In the genomic region with DNA sequence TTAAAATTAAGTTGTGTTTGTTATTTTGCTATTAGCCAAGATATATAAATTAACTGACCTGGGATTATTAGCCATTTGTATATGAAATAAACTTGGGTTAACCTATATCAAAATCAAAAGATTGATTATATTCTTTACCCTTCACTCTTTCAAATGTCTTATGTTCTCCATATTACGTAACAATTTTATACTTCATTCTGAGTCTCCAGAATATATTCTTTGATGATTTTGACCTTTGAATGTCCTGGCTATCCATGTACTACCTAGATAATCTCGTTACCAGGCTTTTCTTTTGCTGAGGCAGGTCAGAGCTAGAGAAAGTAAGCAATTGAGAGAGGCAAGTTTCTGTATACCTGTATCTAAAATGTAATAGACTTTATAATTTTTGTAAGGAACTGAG, we compare ENCODE assay signal across 24 cellular contexts. TPM values are rescaled to one million over a fixed set of nuclear protein-coding genes. Genes with fewer than 3 reads are reported as not detected.
A peak's percentile ranks its signal among the peaks of the same experiment; 100 is the strongest.
DNase-seq lines count a peak whose midpoint lies in the region; ATAC-seq, FAIRE-seq and TF ChIP-seq lines count a peak whose summit lies in the region.
"Had no signal": no experiment of that assay in that cellular context is flagged by ENCODE, and none has a peak within 500 bp of the region (broad histone marks: within the 10 kb centered on the region; RNA-seq: fewer than 3 reads in every experiment).

No MANE protein-coding gene starts in this region.

- H3K4me1 ChIP-seq in HepG2 (ENCODE audit: insufficient read depth, low read length): peaks cover 50% of the 10 kb centered on the region
- peaks cover 0 to 59% (median 17%) of the 10 kb centered on the region in 4 donors for H3K4me1 ChIP-seq in right lobe of liver
- H3K4me1 ChIP-seq in osteoblast (ENCODE audit: insufficient read depth, low read length): peaks cover 16% of the 10 kb centered on the region

- H3K9me3 ChIP-seq in HepG2 (ENCODE audit: low read length) (no peaks in the 10 kb centered on the region), right lobe of liver (no peaks in the 10 kb centered on the region), osteoblast (ENCODE audit: low read depth, low read length) (no peaks in the 10 kb centered on the region)
- H3K9me3 ChIP-seq: Caco-2 had no signal

- intact Hi-C loops in HepG2 (cut with micrococcal nuclease; ENCODE audit: unreplicated experiment): no loop called here
- intact Hi-C loops in right lobe of liver (cut with DNase I): no loop called here

- H3K9ac ChIP-seq in HepG2 (ENCODE audit: insufficient read depth, low read depth, low read length): no peak overlapping the region

- ATAC-seq in HepG2 (no peak), right lobe of liver (no peak)
- ATAC-seq: activated CD4-positive, CD25-positive, alpha-beta regulatory T cell treated with anti-CD3 and anti-CD28 coated beads, Interleukin-2, amount 50 U/mL, for 24 hours; activated CD8-positive, alpha-beta T cell treated with anti-CD3 and anti-CD28 coated beads for 36 hours; left lobe of liver; Right ventricle myocardium inferior had no signal

- H3K4me1 Mint-ChIP-seq in nephron (peaks cover 49% of the 10 kb centered on the region), type B pancreatic cell (ENCODE audit: unreplicated experiment) (peaks cover 44% of the 10 kb centered on the region)

- H2AFZ ChIP-seq in HepG2 (ENCODE audit: low read length) (no peak overlapping the region), osteoblast (ENCODE audit: low read length) (no peak overlapping the region)

- H3K27me3 Mint-ChIP-seq in nephron (ENCODE audit: low read depth) (no peaks in the 10 kb centered on the region), type B pancreatic cell (no peaks in the 10 kb centered on the region)
- H3K27me3 Mint-ChIP-seq: activated CD8-positive, alpha-beta T cell treated with anti-CD3 and anti-CD28 coated beads for 36 hours; stimulated activated naive CD8-positive, alpha-beta T cell treated with anti-CD3 and anti-CD28 coated beads, Interleukin-15, Interleukin-2, amounts not matched to agents 100 ng/mL and 50 ng/mL, for 24 hours had no signal

- H3K27ac ChIP-seq in HepG2 (ENCODE audit: extremely low read length, insufficient read depth, low read length): no peak overlapping the region
- H3K27ac ChIP-seq in right lobe of liver: no peak overlapping the region
- H3K27ac ChIP-seq in VCaP: 0 out of 2 replicates have a peak overlapping the region, but pooled peaks have one; percentile 99
- H3K27ac ChIP-seq in osteoblast (ENCODE audit: low read depth, low read length): no peak overlapping the region

- TF ChIP-seq POLR2A in HepG2 (IDR thresholded peaks at IDR 0.05; ENCODE audit: insufficient read depth in 1 of 2, low read depth in 2 of 2, low read length in 2 of 2): no peak
- no peak for TF ChIP-seq POLR2A in right lobe of liver (IDR thresholded peaks at IDR 0.05)

- BruUV-seq in HepG2 (replicated peaks; lab: Mats Ljungman, UMichigan): no TSS peak

- POLR2A ChIA-PET in HepG2 (lab: Yijun Ruan, JAX): no interaction called here

- TF ChIP-seq CTCF in HepG2 (CRISPR knock-in tag; IDR thresholded peaks at IDR 0.05) (no peak), right lobe of liver (IDR thresholded peaks at IDR 0.05) (no peak), VCaP (conservative IDR thresholded peaks at IDR 0.05) (no peak), nephron (IDR thresholded peaks at IDR 0.05; ENCODE audit: unreplicated experiment in 3 of 3) (no peak), type B pancreatic cell (conservative IDR thresholded peaks at IDR 0.05) (no peak), osteoblast (IDR thresholded peaks at IDR 0.05; ENCODE audit: extremely low read depth, low read depth, low read length) (no peak)

- H3K36me3 ChIP-seq in HepG2 (replicated peaks in 1 of 2; ENCODE audit: control insufficient read depth in 1 of 2, insufficient read depth in 2 of 2, low read length in 2 of 2): no peaks in the 10 kb centered on the region
- no peaks in the 10 kb centered on the region for H3K36me3 ChIP-seq in right lobe of liver
- H3K36me3 ChIP-seq in osteoblast (ENCODE audit: insufficient read depth, low read length): no peaks in the 10 kb centered on the region

- FAIRE-seq in HepG2 (lab: Jason Lieb, UNC): no peak

- H3K27ac Mint-ChIP-seq in nephron: peak overlapping the region in 2 of 3 experiments; percentile 50 to 89
- no peak overlapping the region for H3K27ac Mint-ChIP-seq in type B pancreatic cell
- H3K27ac Mint-ChIP-seq: activated CD8-positive, alpha-beta T cell treated with anti-CD3 and anti-CD28 coated beads for 36 hours; mesothelial cell of epicardium; stimulated activated naive CD8-positive, alpha-beta T cell treated with anti-CD3 and anti-CD28 coated beads, Interleukin-15, Interleukin-2, amounts not matched to agents 100 ng/mL and 50 ng/mL, for 24 hours had no signal

- CTCF ChIA-PET in HepG2 (lab: Yijun Ruan, JAX; ENCODE audit: low intra/inter-chr PET ratio, low total read pairs): no interaction called here

- peak overlapping the region; percentile 83; the same call in 1 of the 2 replicates for H3K4me2 ChIP-seq in HepG2 (ENCODE audit: low read depth, low read length)
- H3K4me2 ChIP-seq in osteoblast (ENCODE audit: insufficient read depth, low read length): no peak overlapping the region

- DNase-seq in HepG2 (ENCODE audit: low spot score) (no peak), right lobe of liver (no peak), type B pancreatic cell (ENCODE audit: extremely low spot score, unreplicated experiment) (no peak), activated gamma-delta T cell (lab: John Stamatoyannopoulos, UW) (no peak), osteoblast (ENCODE audit: insufficient read length, low spot score, missing footprints) (no peak)
- DNase-seq in activated naive CD4-positive, alpha-beta T cell treated with Interleukin-2 at 50 U/mL for 16 hours: no peak
- DNase-seq: activated CD8-positive, alpha-beta T cell treated with anti-CD3 and anti-CD28 coated beads for 36 hours; activated T-cell treated with anti-CD3 and anti-CD28 coated beads for 4 hours; amygdala; Caco-2; GOT3; head of caudate nucleus; NCI-H1417 treated with DMSO at 0.1 percent for 48 hours; NCI-H524 treated with DMSO at 0.1 percent for 48 hours; stimulated activated CD4-positive, alpha-beta T cell treated with anti-CD3 and anti-CD28 coated beads, Interleukin-12 subunit alpha, Interleukin-12 subunit beta, amount 100 ng/mL, for 4 hours; SW 1271; trophoblast cell had no signal

- no peak overlapping the region for H3K4me3 ChIP-seq in HepG2 (replicated peaks in 1 of 3; ENCODE audit: insufficient read depth in 1 of 3, low read depth in 2 of 3, low read length in 3 of 3)
- no peak overlapping the region for H3K4me3 ChIP-seq in right lobe of liver
- H3K4me3 ChIP-seq in osteoblast (ENCODE audit: insufficient read depth, low read length): no peak overlapping the region

- WGBS in HepG2 (ENCODE audit: low lambda C conversion rate): 72% methylated on average over 2 of the region's 2 CpGs
- WGBS in right lobe of liver (ENCODE audit: insufficient coverage, low coverage, low lambda C conversion rate, missing lambda C conversion rate): 26% methylated on average over 2 of the region's 2 CpGs

- H3K36me3 Mint-ChIP-seq in nephron (ENCODE audit: low read depth) (peaks cover 16% of the 10 kb centered on the region), type B pancreatic cell (peaks cover 3% of the 10 kb centered on the region)

- H3K9me3 Mint-ChIP-seq in nephron: no peaks in the 10 kb centered on the region
- H3K9me3 Mint-ChIP-seq in type B pancreatic cell: peaks cover 4% of the 10 kb centered on the region
- H3K9me3 Mint-ChIP-seq: activated CD8-positive, alpha-beta T cell treated with anti-CD3 and anti-CD28 coated beads for 36 hours; mesothelial cell of epicardium; stimulated activated naive CD8-positive, alpha-beta T cell treated with anti-CD3 and anti-CD28 coated beads, Interleukin-15, Interleukin-2, amounts not matched to agents 100 ng/mL and 50 ng/mL, for 24 hours had no signal

- H4K20me1 ChIP-seq in HepG2 (ENCODE audit: insufficient read depth, low read length) (peaks cover 38% of the 10 kb centered on the region), osteoblast (ENCODE audit: insufficient read depth, low read length) (peaks cover 61% of the 10 kb centered on the region)

- TF ChIP-seq EP300 in HepG2 (IDR thresholded peaks at IDR 0.05; ENCODE audit: low read depth in 2 of 2, low read length in 2 of 2) (no peak), HepG2 (CRISPR knock-in tag; IDR thresholded peaks at IDR 0.05; ENCODE audit: borderline replicate concordance) (no peak)

- in situ Hi-C loops in HepG2 (cut with HindIII; ENCODE audit: extremely low pct_ligation_motif_present, low pct_unique_long_range_greater_than_20kb): no loop called here

- no peaks in the 10 kb centered on the region; a peak in 1 of 5 replicates for H3K27me3 ChIP-seq in HepG2 (ENCODE audit: control insufficient read depth in 1 of 2, insufficient read depth in 2 of 2, low read length in 2 of 2)
- no peaks in the 10 kb centered on the region for H3K27me3 ChIP-seq in right lobe of liver
- no peaks in the 10 kb centered on the region for H3K27me3 ChIP-seq in osteoblast (ENCODE audit: insufficient read depth, low read length)

- TF ChIP-seq RAD21 in HepG2 (CRISPR knock-in tag; IDR thresholded peaks at IDR 0.05): no peak

- peak overlapping the region; percentile 27 to 97 (median 85) for H3K4me3 Mint-ChIP-seq in nephron
- peak overlapping the region; percentile 37 for H3K4me3 Mint-ChIP-seq in type B pancreatic cell
- H3K4me3 Mint-ChIP-seq: mesothelial cell of epicardium had no signal

- peaks cover 72% of the 10 kb centered on the region for H3K79me2 ChIP-seq in HepG2 (ENCODE audit: insufficient read depth, low read length)
- H3K79me2 ChIP-seq in osteoblast (ENCODE audit: insufficient read depth, low read length): peaks cover 76% of the 10 kb centered on the region

RNA-seq across cellular contexts. Expression of a gene that starts 3.6 kb away (rescaled TPM):
- total RNA-seq in HepG2 (2016; rRNA removed; fragmentation: Illumina TruSeq; extraction: Trizol) (29.8 and 37.6 TPM in 2 replicates), right lobe of liver (10 to 100 TPM; 32.6 to 54.7 (median 39.4) TPM), type B pancreatic cell (ENCODE audit: low replicate concordance) (34.5 and 45.0 TPM in 2 replicates), osteoblast (36.6 and 36.8 TPM in 2 replicates)
- 12.6 and 12.8 TPM in 2 replicates for total RNA-seq in HepG2 (2016; cell fraction: cytosol; rRNA removed; fragmentation: Illumina TruSeq; extraction: Trizol; ENCODE audit: low read depth)
- total RNA-seq in HepG2 (2016; cell fraction: insoluble cytoplasmic fraction; rRNA removed; fragmentation: Illumina TruSeq; extraction: Trizol): 27.0 and 34.6 TPM in 2 replicates
- total RNA-seq in HepG2 (2016; cell fraction: membrane; rRNA removed; fragmentation: Illumina TruSeq; extraction: Trizol): 36.5 and 40.3 TPM in 2 replicates
- total RNA-seq in HepG2 (2016; cell fraction: nucleus; rRNA removed; fragmentation: Illumina TruSeq; extraction: Trizol): 23.7 and 28.3 TPM in 2 replicates
- 20.4 and 23.3 TPM in 2 replicates for polyA plus RNA-seq in HepG2 (2011; rRNA removed)
- 6.8 and 14.1 TPM in 2 replicates for polyA plus RNA-seq in HepG2 (2011; cell fraction: cytosol; rRNA removed)
- 13.7 and 18.0 TPM in 2 replicates for polyA plus RNA-seq in HepG2 (2011; cell fraction: nucleus; rRNA removed)
- 29.6 and 41.4 TPM in 2 replicates for polyA plus RNA-seq in HepG2 (2012)
- polyA plus RNA-seq in HepG2 (2016; cell fraction: cytosol; fragmentation: Illumina TruSeq; extraction: Trizol; ENCODE audit: low read depth): 9.4 and 10.8 TPM in 2 replicates
- polyA plus RNA-seq in HepG2 (2016; cell fraction: insoluble cytoplasmic fraction; fragmentation: Illumina TruSeq; extraction: Trizol; ENCODE audit: low read depth): 30.9 and 34.7 TPM in 2 replicates
- 23.2 and 25.1 TPM in 2 replicates for polyA plus RNA-seq in HepG2 (2016; cell fraction: membrane; fragmentation: Illumina TruSeq; extraction: Trizol; ENCODE audit: low read depth)
- 42.0 and 44.4 TPM in 2 replicates for polyA plus RNA-seq in HepG2 (2016; cell fraction: nucleus; fragmentation: Illumina TruSeq; extraction: Trizol; ENCODE audit: insufficient read depth, low read depth)
- 36.9 and 46.4 TPM in 2 replicates for polyA minus RNA-seq in HepG2 (2011; rRNA and poly(A)+ RNA removed; ENCODE audit: low replicate concordance)
- 25.6 and 32.2 TPM in 2 replicates for polyA minus RNA-seq in HepG2 (2011; cell fraction: cytosol; rRNA and poly(A)+ RNA removed)
- polyA minus RNA-seq in HepG2 (2011; cell fraction: nucleus; rRNA and poly(A)+ RNA removed): 49.9 and 56.8 TPM in 2 replicates
